In genomic region chr5:167565555-167565954, GRCh38 we compare ENCODE assay signal across 9 cellular contexts.
DNase-seq lines count a peak whose midpoint lies in the region; ATAC-seq and TF ChIP-seq lines count a peak whose summit lies in the region.
"Had no signal": no experiment of that assay in that cellular context is flagged by ENCODE, and none has a peak within 500 bp of the region (broad histone marks: within the 10 kb centered on the region; RNA-seq: fewer than 3 reads in every experiment).

No MANE protein-coding gene starts in this region.

- H2AFZ ChIP-seq in Karpas-422 (ENCODE audit: low read length) (no peak overlapping the region), mesenchymal stem cell (ENCODE audit: low read depth, low read length) (no peak overlapping the region)

- no peaks in the 10 kb centered on the region for H3K36me3 ChIP-seq in Karpas-422 (ENCODE audit: insufficient read depth, low read length)
- no peaks in the 10 kb centered on the region for H3K36me3 ChIP-seq in body of pancreas (replicated peaks in 1 of 2; ENCODE audit: insufficient read depth in 1 of 2, low read depth in 2 of 2)
- no peaks in the 10 kb centered on the region for H3K36me3 ChIP-seq in mesenchymal stem cell (ENCODE audit: control insufficient read depth in 1 of 2, insufficient read depth in 2 of 2, low read depth in 1 of 2, low read length in 2 of 2)

- no peak overlapping the region for H2BK120ac ChIP-seq in mesenchymal stem cell (ENCODE audit: low read depth, low read length)

- H3K27me3 ChIP-seq in Karpas-422 (ENCODE audit: low read length), result no peaks in the 10 kb centered on the region
- H3K27me3 ChIP-seq in body of pancreas, result no peaks in the 10 kb centered on the region
- peaks cover 3 to 8% of the 10 kb centered on the region in 2 experiments for H3K27me3 ChIP-seq in mesenchymal stem cell (ENCODE audit: control insufficient read depth in 1 of 2, insufficient read depth in 1 of 2, low read length in 2 of 2)

- no peak overlapping the region for H3K4me3 ChIP-seq in Karpas-422 (ENCODE audit: low read length)
- H3K4me3 ChIP-seq in body of pancreas, result no peak overlapping the region
- H3K4me3 ChIP-seq in mesenchymal stem cell (ENCODE audit: insufficient read depth in 1 of 2, low read depth in 1 of 2, low read length in 2 of 2), result no peak overlapping the region

- no peak overlapping the region for H3K14ac ChIP-seq in mesenchymal stem cell (ENCODE audit: low read length in 2 of 2)

- H3K9me3 ChIP-seq in Karpas-422 (ENCODE audit: low read length), result no peaks in the 10 kb centered on the region
- no peaks in the 10 kb centered on the region for H3K9me3 ChIP-seq in body of pancreas
- no peaks in the 10 kb centered on the region for H3K9me3 ChIP-seq in mesenchymal stem cell (ENCODE audit: control insufficient read depth, low read length)

- H3K27me3 Mint-ChIP-seq in activated T-cell treated with anti-CD3 and anti-CD28 coated beads, Interleukin-2, amount 50 U/mL, for 24 hours, result no peaks in the 10 kb centered on the region

- no peaks in the 10 kb centered on the region for H3K79me1 ChIP-seq in mesenchymal stem cell (replicated peaks; ENCODE audit: low read length, poor library complexity, severe bottlenecking)

- H3K79me2 ChIP-seq in Karpas-422 (ENCODE audit: low read length), result no peaks in the 10 kb centered on the region

- H3K4me1 ChIP-seq in Karpas-422 (ENCODE audit: low read length), result no peaks in the 10 kb centered on the region
- H3K4me1 ChIP-seq in body of pancreas, result no peaks in the 10 kb centered on the region
- no peaks in the 10 kb centered on the region for H3K4me1 ChIP-seq in mesenchymal stem cell (ENCODE audit: control insufficient read depth, insufficient read depth, low read depth, low read length)

- DNase-seq in Daoy (ENCODE audit: low read depth) (peak; percentile 20), Karpas-422 (peak; percentile 52), body of pancreas (no peak), mesenchymal stem cell (peak; percentile 36), islet precursor cell (no peak), CD1c-positive myeloid dendritic cell (ENCODE audit: extremely low spot score) (no peak), head of caudate nucleus (no peak)
- DNase-seq in activated T-cell treated with anti-CD3 and anti-CD28 coated beads, Interleukin-2, amount 50 U/mL, for 24 hours, result no peak
- DNase-seq: activated CD4-positive, alpha-beta T cell treated with anti-CD3 and anti-CD28 coated beads, Interleukin-2, amount 50 U/mL, for 48 hours had no signal

- no peak overlapping the region for H3K27ac Mint-ChIP-seq in activated T-cell treated with anti-CD3 and anti-CD28 coated beads, Interleukin-2, amount 50 U/mL, for 24 hours

- no peak overlapping the region for H2BK12ac ChIP-seq in mesenchymal stem cell (ENCODE audit: low read length in 2 of 2)

- H4K8ac ChIP-seq in mesenchymal stem cell (ENCODE audit: low read length), result no peak overlapping the region

- intact Hi-C loops in body of pancreas (cut with DNase I), result no loop called here
- intact Hi-C loops in head of caudate nucleus (cut with DNase I), result no loop called here

- no peak for ATAC-seq in body of pancreas

- no peaks in the 10 kb centered on the region for H3K4me1 Mint-ChIP-seq in activated T-cell treated with anti-CD3 and anti-CD28 coated beads, Interleukin-2, amount 50 U/mL, for 24 hours (ENCODE audit: low read depth)

- H3K4me3 Mint-ChIP-seq in activated T-cell treated with anti-CD3 and anti-CD28 coated beads, Interleukin-2, amount 50 U/mL, for 24 hours, result no peak overlapping the region

- no peak overlapping the region for H3K23ac ChIP-seq in mesenchymal stem cell (ENCODE audit: low read length in 2 of 2)

- TF ChIP-seq CTCF in body of pancreas (IDR thresholded peaks at IDR 0.05), result peak in 4 of 7 experiments; percentile 21 to 45 (median 40)

- H3K4ac ChIP-seq in mesenchymal stem cell (ENCODE audit: low read depth in 1 of 2, low read length in 2 of 2), result no peak overlapping the region

- no peak overlapping the region for H4K91ac ChIP-seq in mesenchymal stem cell (ENCODE audit: low read length)

- H3K36me3 Mint-ChIP-seq in activated T-cell treated with anti-CD3 and anti-CD28 coated beads, Interleukin-2, amount 50 U/mL, for 24 hours (ENCODE audit: low read depth), result no peaks in the 10 kb centered on the region

- no peak overlapping the region for H3K9ac ChIP-seq in Karpas-422 (ENCODE audit: low read length)
- no peak overlapping the region for H3K9ac ChIP-seq in mesenchymal stem cell (ENCODE audit: low read length)

- H2AK5ac ChIP-seq in mesenchymal stem cell (ENCODE audit: low read length, severe bottlenecking), result no peak overlapping the region

- no peak overlapping the region for H3K4me2 ChIP-seq in Karpas-422 (ENCODE audit: low read depth, low read length, poor library complexity, severe bottlenecking)
- H3K4me2 ChIP-seq in mesenchymal stem cell (ENCODE audit: low read length, poor library complexity, severe bottlenecking), result no peak overlapping the region

- H3K9me3 Mint-ChIP-seq in activated T-cell treated with anti-CD3 and anti-CD28 coated beads, Interleukin-2, amount 50 U/mL, for 24 hours, result no peaks in the 10 kb centered on the region

- 51 to 58% methylated on average over 3 of the region's 3 CpGs for WGBS in body of pancreas, 2 donors
- WGBS in mesenchymal stem cell, result 86% methylated on average over 2 of the region's 3 CpGs

- no peak overlapping the region for H3K18ac ChIP-seq in mesenchymal stem cell (ENCODE audit: low read depth in 1 of 2, low read length in 2 of 2)

- H4K20me1 ChIP-seq in Karpas-422 (ENCODE audit: insufficient read depth, low read depth, low read length), result no peaks in the 10 kb centered on the region

- TF ChIP-seq POLR2A in body of pancreas (IDR thresholded peaks at IDR 0.05), result no peak

- no peak overlapping the region for H2BK5ac ChIP-seq in mesenchymal stem cell (ENCODE audit: low read depth, low read length, poor library complexity, severe bottlenecking)

- no peaks in the 10 kb centered on the region for H3K9me2 ChIP-seq in Karpas-422 (replicated peaks; ENCODE audit: insufficient read depth, low read length)

- no peak overlapping the region for H2BK15ac ChIP-seq in mesenchymal stem cell (ENCODE audit: low read depth, poor library complexity, severe bottlenecking)

- H3K27ac ChIP-seq in Karpas-422 (ENCODE audit: low read length), result no peak overlapping the region
- no peak overlapping the region for H3K27ac ChIP-seq in body of pancreas
- no peak overlapping the region for H3K27ac ChIP-seq in mesenchymal stem cell (ENCODE audit: low read length, poor library complexity, severe bottlenecking)

Comparison
In these comparisons a context has a peak if more than half of its experiments do, and no peak if none do; other contexts are left out.
1. DNase-seq: peak in Daoy (single experiment), Karpas-422 (single experiment) and mesenchymal stem cell (single experiment); none in body of pancreas (0 of 4), islet precursor cell (single experiment), CD1c-positive myeloid dendritic cell (single experiment), head of caudate nucleus (0 of 42) and activated T-cell treated with anti-CD3 and anti-CD28 coated beads, Interleukin-2, amount 50 U/mL, for 24 hours (single experiment).